21 cellular contexts compared by ENCODE assay signal in genomic region chr9:130241198-130241535, GRCh38. TPM values are rescaled to one million over a fixed set of nuclear protein-coding genes. Genes with fewer than 3 reads are reported as not detected.
DNase-seq lines count a peak whose midpoint lies in the region; ATAC-seq and TF ChIP-seq lines count a peak whose summit lies in the region.
"Had no signal": no experiment of that assay in that cellular context is flagged by ENCODE, and none has a peak within 500 bp of the region (broad histone marks: within the 10 kb centered on the region; RNA-seq: fewer than 3 reads in every experiment).

No MANE protein-coding gene starts in this region.

- H3K18ac ChIP-seq in trophoblast cell (ENCODE audit: low read length): no peak overlapping the region

- H3K4me1 Mint-ChIP-seq in CD4-positive, CD25-positive, alpha-beta regulatory T cell: peaks cover 6 to 41% (median 31%) of the 10 kb centered on the region in 4 donors
- peaks cover 10% of the 10 kb centered on the region for H3K4me1 Mint-ChIP-seq in chondrocyte (ENCODE audit: low read depth)
- H3K4me1 Mint-ChIP-seq in activated T-helper 1 cell treated with anti-CD3 and anti-CD28 coated beads, Interleukin-12 subunit alpha, Interleukin-12 subunit beta, Interleukin-2, Interleukin-4 antibody, amounts not matched to agents 30 ng/mL and 10 ng/mL and 1 ng/mL, durations not matched to agents 14 hours and 24 hours and 36 hours (ENCODE audit: low read depth): peaks cover 25% of the 10 kb centered on the region
- peaks cover 16 to 21% of the 10 kb centered on the region in 2 donors for H3K4me1 Mint-ChIP-seq in natural killer cell

- H4K20me1 ChIP-seq in OCI-LY3 (ENCODE audit: insufficient read depth, low read length): no peaks in the 10 kb centered on the region

- H3K23ac ChIP-seq in trophoblast cell (ENCODE audit: low read length): no peak overlapping the region

- no CpG with 5 or more reads among the region's 1 CpG for WGBS in trophoblast cell (ENCODE audit: extremely low coverage, insufficient coverage, insufficient read length)
- WGBS in testis, 2 donors: 94% methylated on average over 1 of the region's 1 CpG; no CpG with 5 or more reads in 1 of the 2 donors

- H2AK5ac ChIP-seq in trophoblast cell (ENCODE audit: low read length): peak overlapping the region; percentile 18

- H3K4me1 ChIP-seq in CD4-positive, CD25-positive, alpha-beta regulatory T cell (ENCODE audit: control insufficient read depth, insufficient read depth, low read length, poor library complexity, severe bottlenecking): peaks cover 52% of the 10 kb centered on the region
- H3K4me1 ChIP-seq in OCI-LY3 (ENCODE audit: low read length) (peaks cover 57% of the 10 kb centered on the region), trophoblast cell (ENCODE audit: control insufficient read depth in 1 of 2, insufficient read depth in 2 of 2, low read length in 2 of 2) (peaks cover 2% of the 10 kb centered on the region in 2 experiments), testis (no peaks in the 10 kb centered on the region)

- H3K27me3 ChIP-seq in CD4-positive, CD25-positive, alpha-beta regulatory T cell (ENCODE audit: control insufficient read depth, insufficient read depth, low read length): no peaks in the 10 kb centered on the region
- H3K27me3 ChIP-seq in OCI-LY3 (ENCODE audit: low read depth, low read length) (no peaks in the 10 kb centered on the region), trophoblast cell (ENCODE audit: insufficient read depth, low read length) (no peaks in the 10 kb centered on the region), testis (no peaks in the 10 kb centered on the region)
- H3K27me3 ChIP-seq: left lung, SJSA1 had no signal

- intact Hi-C loops in activated T-helper 1 cell treated with anti-CD3 and anti-CD28 coated beads, Interleukin-12 subunit alpha, Interleukin-12 subunit beta, Interleukin-2, Interleukin-4 antibody, amounts not matched to agents 30 ng/mL and 10 ng/mL and 1 ng/mL, durations not matched to agents 14 hours and 24 hours and 36 hours (cut with micrococcal nuclease): loop anchor here (5.0 kb wide), 1 partner anchor 404 kb away; the partner anchor contains the start of genes C9orf78 and USP20
- intact Hi-C loops in natural killer cell (cut with micrococcal nuclease) (no loop called here), testis (cut with DNase I; ENCODE audit: low total_unique reads) (no loop called here)

- no peak overlapping the region for H2BK12ac ChIP-seq in trophoblast cell (ENCODE audit: low read length)

- H3K36me3 ChIP-seq in CD4-positive, CD25-positive, alpha-beta regulatory T cell (ENCODE audit: control insufficient read depth, insufficient read depth, low read length): no peaks in the 10 kb centered on the region
- no peaks in the 10 kb centered on the region for H3K36me3 ChIP-seq in OCI-LY3 (replicated peaks; ENCODE audit: low read depth, low read length)
- H3K36me3 ChIP-seq in trophoblast cell (ENCODE audit: control insufficient read depth in 1 of 2, insufficient read depth in 2 of 2, low read length in 2 of 2): peaks cover 3% of the 10 kb centered on the region in 2 experiments
- H3K36me3 ChIP-seq in testis (ENCODE audit: low read depth, missing control alignments): no peaks in the 10 kb centered on the region
- H3K36me3 ChIP-seq: left lung, SJSA1 had no signal

- H3K27me3 Mint-ChIP-seq in CD4-positive, CD25-positive, alpha-beta regulatory T cell: no peaks in the 10 kb centered on the region
- H3K27me3 Mint-ChIP-seq in chondrocyte (ENCODE audit: low read depth): peaks cover 2% of the 10 kb centered on the region
- peaks cover 2% of the 10 kb centered on the region for H3K27me3 Mint-ChIP-seq in activated T-helper 1 cell treated with anti-CD3 and anti-CD28 coated beads, Interleukin-12 subunit alpha, Interleukin-12 subunit beta, Interleukin-2, Interleukin-4 antibody, amounts not matched to agents 30 ng/mL and 10 ng/mL and 1 ng/mL, durations not matched to agents 14 hours and 24 hours and 36 hours (ENCODE audit: insufficient read depth)
- H3K27me3 Mint-ChIP-seq in natural killer cell (ENCODE audit: low read depth in 2 of 2): no peaks in the 10 kb centered on the region
- H3K27me3 Mint-ChIP-seq: activated CD4-positive, alpha-beta T cell treated with anti-CD3 and anti-CD28 coated beads for 36 hours; CD4-positive, alpha-beta memory T cell; naive thymus-derived CD4-positive, alpha-beta T cell had no signal

- no peak for ATAC-seq in CD4-positive, CD25-positive, alpha-beta regulatory T cell (ENCODE audit: low read depth in 2 of 2)
- ATAC-seq in natural killer cell: no peak
- ATAC-seq: activated naive CD8-positive, alpha-beta T cell treated with anti-CD3 and anti-CD28 coated beads, Interleukin-2, amount 50 U/mL, for 24 hours had no signal

- peak overlapping the region; percentile 31 for H3K4me3 ChIP-seq in CD4-positive, CD25-positive, alpha-beta regulatory T cell (ENCODE audit: low read depth, low read length)
- H3K4me3 ChIP-seq in OCI-LY3 (ENCODE audit: low read length): no peak overlapping the region
- no peak overlapping the region for H3K4me3 ChIP-seq in trophoblast cell (ENCODE audit: low read depth, low read length)
- no peak overlapping the region for H3K4me3 ChIP-seq in testis
- H3K4me3 ChIP-seq: left lung, SJSA1 had no signal

- DNase-seq in CD4-positive, CD25-positive, alpha-beta regulatory T cell: no peak
- peak; percentile 28 for DNase-seq in chondrocyte (ENCODE audit: low spot score)
- DNase-seq in trophoblast cell: no peak
- no peak for DNase-seq in activated T-helper 1 cell treated with anti-CD3 and anti-CD28 coated beads, Interleukin-12 subunit alpha, Interleukin-12 subunit beta, Interleukin-2, Interleukin-4 antibody, amounts not matched to agents 30 ng/mL and 10 ng/mL and 1 ng/mL, durations not matched to agents 14 hours and 24 hours and 36 hours (ENCODE audit: low spot score)
- DNase-seq in retina: no peak
- no peak for DNase-seq in natural killer cell
- DNase-seq in testis: no peak
- DNase-seq: activated gamma-delta T cell treated with Interleukin-2 at 50 U/mL for 16 hours; activated T-cell treated with anti-CD3 and anti-CD28 coated beads, Interleukin-2, amount 50 U/mL, for 1 hour; NCI-H2081 treated with DMSO at 0.1 percent for 48 hours had no signal

- no peak overlapping the region for H3K9ac ChIP-seq in OCI-LY3 (ENCODE audit: low read length)
- H3K9ac ChIP-seq in trophoblast cell (ENCODE audit: low read length): no peak overlapping the region

- peak overlapping the region; percentile 79 for H4K8ac ChIP-seq in trophoblast cell (ENCODE audit: low read depth, low read length)

- no peaks in the 10 kb centered on the region for H3K36me3 Mint-ChIP-seq in CD4-positive, CD25-positive, alpha-beta regulatory T cell
- H3K36me3 Mint-ChIP-seq in chondrocyte (ENCODE audit: low read depth) (no peaks in the 10 kb centered on the region), natural killer cell (no peaks in the 10 kb centered on the region)
- H3K36me3 Mint-ChIP-seq in activated T-helper 1 cell treated with anti-CD3 and anti-CD28 coated beads, Interleukin-12 subunit alpha, Interleukin-12 subunit beta, Interleukin-2, Interleukin-4 antibody, amounts not matched to agents 30 ng/mL and 10 ng/mL and 1 ng/mL, durations not matched to agents 14 hours and 24 hours and 36 hours (ENCODE audit: low read depth): no peaks in the 10 kb centered on the region
- H3K36me3 Mint-ChIP-seq: CD4-positive, alpha-beta memory T cell; mesothelial cell of epicardium; naive thymus-derived CD4-positive, alpha-beta T cell had no signal

- H3K79me1 ChIP-seq in trophoblast cell (ENCODE audit: low read length): no peaks in the 10 kb centered on the region

- no peak for TF ChIP-seq POLR2A in testis (IDR thresholded peaks at IDR 0.05)

- peak overlapping the region; percentile 76; the same call in 1 of the 2 replicates for H2AFZ ChIP-seq in OCI-LY3 (ENCODE audit: low read depth, low read length)
- H2AFZ ChIP-seq in trophoblast cell (ENCODE audit: insufficient read depth, low read length, poor library complexity): no peak overlapping the region

- H3K4ac ChIP-seq in trophoblast cell (ENCODE audit: low read depth, low read length): no peak overlapping the region

- peak overlapping the region; percentile 47 for H4K12ac ChIP-seq in trophoblast cell (ENCODE audit: low read depth, low read length)

- no peaks in the 10 kb centered on the region for H3K9me3 ChIP-seq in CD4-positive, CD25-positive, alpha-beta regulatory T cell (ENCODE audit: control insufficient read depth in 2 of 2, low read length in 2 of 2)
- H3K9me3 ChIP-seq in OCI-LY3 (ENCODE audit: insufficient read depth, low read length) (no peaks in the 10 kb centered on the region), trophoblast cell (ENCODE audit: insufficient read depth, low read depth, low read length) (no peaks in the 10 kb centered on the region), testis (no peaks in the 10 kb centered on the region)
- H3K9me3 ChIP-seq: left lung, SJSA1 had no signal

- TF ChIP-seq CTCF in OCI-LY3 (IDR thresholded peaks at IDR 0.05; ENCODE audit: low read depth, low read length): no peak
- no peak for TF ChIP-seq CTCF in chondrocyte (IDR thresholded peaks at IDR 0.05)
- no peak for TF ChIP-seq CTCF in natural killer cell (IDR thresholded peaks at IDR 0.05)
- no peak for TF ChIP-seq CTCF in testis (IDR thresholded peaks at IDR 0.05)

- H3K14ac ChIP-seq in trophoblast cell (ENCODE audit: low read length): no peak overlapping the region

- H4K91ac ChIP-seq in trophoblast cell (ENCODE audit: low read depth, low read length): peak overlapping the region; percentile 30

- H2BK5ac ChIP-seq in trophoblast cell (ENCODE audit: low read depth, low read length, poor library complexity): no peak overlapping the region

- H3K79me2 ChIP-seq in OCI-LY3 (ENCODE audit: low read length) (no peaks in the 10 kb centered on the region), trophoblast cell (ENCODE audit: control insufficient read depth, insufficient read depth, low read length, poor library complexity) (no peaks in the 10 kb centered on the region)

- peak overlapping the region in 1 of 3 donors; percentile 52 for H3K27ac Mint-ChIP-seq in CD4-positive, CD25-positive, alpha-beta regulatory T cell
- no peak overlapping the region for H3K27ac Mint-ChIP-seq in chondrocyte (ENCODE audit: unreplicated experiment)
- no peak overlapping the region for H3K27ac Mint-ChIP-seq in activated T-helper 1 cell treated with anti-CD3 and anti-CD28 coated beads, Interleukin-12 subunit alpha, Interleukin-12 subunit beta, Interleukin-2, Interleukin-4 antibody, amounts not matched to agents 30 ng/mL and 10 ng/mL and 1 ng/mL, durations not matched to agents 14 hours and 24 hours and 36 hours
- no peak overlapping the region for H3K27ac Mint-ChIP-seq in natural killer cell
- H3K27ac Mint-ChIP-seq: activated CD4-positive, alpha-beta T cell treated with anti-CD3 and anti-CD28 coated beads for 36 hours; naive thymus-derived CD4-positive, alpha-beta T cell had no signal

- H3K27ac ChIP-seq in CD4-positive, CD25-positive, alpha-beta regulatory T cell (ENCODE audit: insufficient read depth, low read length, poor library complexity, severe bottlenecking): no peak overlapping the region
- H3K27ac ChIP-seq in OCI-LY3 (ENCODE audit: low read length): peak overlapping the region; percentile 88; the same call in 1 of the 2 replicates
- H3K27ac ChIP-seq in trophoblast cell (ENCODE audit: low read depth, low read length): no peak overlapping the region
- H3K27ac ChIP-seq in testis: no peak overlapping the region
- H3K27ac ChIP-seq: left lung, SJSA1 had no signal

- H3K4me2 ChIP-seq in OCI-LY3 (ENCODE audit: low read length): peak overlapping the region; percentile 100; the same call in 1 of the 2 replicates
- no peak overlapping the region for H3K4me2 ChIP-seq in trophoblast cell (ENCODE audit: low read length)

- H2BK120ac ChIP-seq in trophoblast cell (ENCODE audit: insufficient read depth, low read length, poor library complexity): no peak overlapping the region

- peak overlapping the region in 2 of 4 donors; percentile 12 to 36 for H3K4me3 Mint-ChIP-seq in CD4-positive, CD25-positive, alpha-beta regulatory T cell
- no peak overlapping the region for H3K4me3 Mint-ChIP-seq in chondrocyte (ENCODE audit: unreplicated experiment)
- H3K4me3 Mint-ChIP-seq in activated T-helper 1 cell treated with anti-CD3 and anti-CD28 coated beads, Interleukin-12 subunit alpha, Interleukin-12 subunit beta, Interleukin-2, Interleukin-4 antibody, amounts not matched to agents 30 ng/mL and 10 ng/mL and 1 ng/mL, durations not matched to agents 14 hours and 24 hours and 36 hours: no peak overlapping the region
- H3K4me3 Mint-ChIP-seq in natural killer cell: no peak overlapping the region
- H3K4me3 Mint-ChIP-seq: activated CD4-positive, alpha-beta T cell treated with anti-CD3 and anti-CD28 coated beads for 36 hours; activated naive CD8-positive, alpha-beta T cell treated with anti-CD3 and anti-CD28 coated beads, Interleukin-2, amount 50 U/mL, for 24 hours; mesothelial cell of epicardium; naive thymus-derived CD4-positive, alpha-beta T cell had no signal

- no peaks in the 10 kb centered on the region for H3K9me3 Mint-ChIP-seq in CD4-positive, CD25-positive, alpha-beta regulatory T cell
- H3K9me3 Mint-ChIP-seq in chondrocyte (ENCODE audit: low read depth): no peaks in the 10 kb centered on the region
- H3K9me3 Mint-ChIP-seq in activated T-helper 1 cell treated with anti-CD3 and anti-CD28 coated beads, Interleukin-12 subunit alpha, Interleukin-12 subunit beta, Interleukin-2, Interleukin-4 antibody, amounts not matched to agents 30 ng/mL and 10 ng/mL and 1 ng/mL, durations not matched to agents 14 hours and 24 hours and 36 hours: no peaks in the 10 kb centered on the region
- H3K9me3 Mint-ChIP-seq in natural killer cell: no peaks in the 10 kb centered on the region
- H3K9me3 Mint-ChIP-seq: activated naive CD8-positive, alpha-beta T cell treated with anti-CD3 and anti-CD28 coated beads, Interleukin-2, amount 50 U/mL, for 24 hours; CD4-positive, alpha-beta memory T cell; mesothelial cell of epicardium; naive thymus-derived CD4-positive, alpha-beta T cell had no signal

RNA-seq across cellular contexts. Expression of gene HMCN2, which starts 24.4 kb away (rescaled TPM):
- not detected for total RNA-seq in CD4-positive, CD25-positive, alpha-beta regulatory T cell
- not detected for polyA plus RNA-seq in CD4-positive, CD25-positive, alpha-beta regulatory T cell
- total RNA-seq in chondrocyte (0.05 to 0.36 TPM (median 0.10 TPM) in 3 replicates), natural killer cell (not detected), testis (10 to 100 TPM; 10.2 to 15.5 TPM)
- polyA plus RNA-seq in trophoblast cell (2013): 3.2 and 3.6 TPM in 2 replicates
- total RNA-seq in activated T-helper 1 cell treated with anti-CD3 and anti-CD28 coated beads, Interleukin-12 subunit alpha, Interleukin-12 subunit beta, Interleukin-2, Interleukin-4 antibody, amounts not matched to agents 30 ng/mL and 10 ng/mL and 1 ng/mL, durations not matched to agents 14 hours and 24 hours and 36 hours: not detected in 2 replicates
- 17.7 TPM for polyA plus RNA-seq in testis (ENCODE audit: insufficient read depth, low read depth, low replicate concordance)
- total RNA-seq: activated CD8-positive, alpha-beta memory T cell treated with anti-CD3 and anti-CD28 coated beads for 36 hours; CD4-positive, alpha-beta memory T cell; naive thymus-derived CD4-positive, alpha-beta T cell; renal cortical epithelial cell; T-helper 1 cell treated with Interleukin-12 subunit alpha and Interleukin-12 subunit beta and Interleukin-4 antibody, amounts not matched to agents 30 ng/mL and 1 ng/mL, for 36 hours had no signal
- polyA plus RNA-seq: CD4-positive, alpha-beta memory T cell; naive thymus-derived CD4-positive, alpha-beta T cell had no signal
